In the genomic region with DNA sequence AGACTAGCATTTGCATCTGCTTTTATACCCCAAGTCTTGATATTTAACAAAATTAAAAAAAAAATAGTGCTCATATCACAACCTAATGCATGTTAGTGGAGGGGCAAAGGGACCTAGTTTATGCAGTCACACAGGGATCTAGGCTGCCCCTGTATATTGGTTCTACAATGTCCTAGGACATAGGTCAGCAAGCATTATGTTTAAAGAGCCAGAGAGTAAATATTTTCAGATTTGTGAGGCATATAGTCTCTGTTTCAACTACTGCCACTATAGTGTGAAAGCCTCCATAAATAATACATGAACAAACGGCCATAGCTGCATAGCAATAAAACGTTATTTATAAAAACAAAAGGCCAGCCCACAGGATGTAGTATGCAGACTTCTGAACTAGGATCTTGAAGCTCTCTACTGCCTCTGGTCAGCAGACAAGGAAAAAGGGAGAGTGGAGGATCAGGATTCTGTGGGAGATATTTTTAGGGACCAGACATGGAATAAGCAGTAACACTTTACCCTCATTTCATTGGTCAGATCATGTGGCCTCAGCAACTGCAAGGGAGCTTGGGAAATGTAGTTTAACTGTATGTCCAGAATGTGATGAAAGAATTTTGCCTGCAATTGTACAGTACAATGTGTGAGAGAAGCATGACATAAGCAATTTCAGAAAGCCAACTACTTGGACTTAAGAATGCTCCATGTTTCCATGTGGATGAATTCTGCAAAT, we compare ENCODE assay signal across 13 cellular contexts.
A peak's percentile ranks its signal among the peaks of the same experiment; 100 is the strongest.
DNase-seq lines count a peak whose midpoint lies in the region; ATAC-seq, FAIRE-seq and TF ChIP-seq lines count a peak whose summit lies in the region.
"Had no signal": no experiment of that assay in that cellular context is flagged by ENCODE, and none has a peak within 500 bp of the region (broad histone marks: within the 10 kb centered on the region; RNA-seq: fewer than 3 reads in every experiment).

No MANE protein-coding gene starts in this region.

- no peaks in the 10 kb centered on the region for H3K4me1 ChIP-seq in foreskin keratinocyte

- H3K27ac ChIP-seq in foreskin keratinocyte = no peak overlapping the region

- H3K27me3 ChIP-seq in foreskin keratinocyte = no peaks in the 10 kb centered on the region

- DNase-seq in left ventricle myocardium superior = no peak
- no peak for DNase-seq in cardiac septum (ENCODE audit: low spot score)
- DNase-seq in NCI-H510A treated with DMSO at 0.1 percent for 48 hours (lab: John Stamatoyannopoulos, UW) = peak; percentile 39
- no peak for DNase-seq in foreskin keratinocyte
- peak; percentile 29 for DNase-seq in urothelium cell line (ENCODE audit: low spot score)
- DNase-seq in OCI-M2 (lab: John Stamatoyannopoulos, UW; ENCODE audit: unreplicated experiment) = no peak
- no peak for DNase-seq in NCI-H2029 treated with DMSO at 0.1 percent for 48 hours (lab: John Stamatoyannopoulos, UW)
- no peak for DNase-seq in T1000 (lab: John Stamatoyannopoulos, UW)
- DNase-seq: activated CD8-positive, alpha-beta T cell treated with anti-CD3 and anti-CD28 coated beads, Interleukin-2, amount 10 ng/mL, durations not matched to agents 7 days and 5 days; GDM1; NCI-H1048 had no signal

- no peak for TF ChIP-seq CTCF in foreskin keratinocyte (conservative IDR thresholded peaks at IDR 0.05)

- ATAC-seq in left ventricle myocardium superior (peak; percentile 38), foreskin keratinocyte (peak; percentile 19)
- ATAC-seq: activated CD8-positive, alpha-beta T cell treated with anti-CD3 and anti-CD28 coated beads, Interleukin-2, amount 10 ng/mL, durations not matched to agents 7 days and 5 days; activated naive CD4-positive, alpha-beta T cell treated with anti-CD3 and anti-CD28 coated beads, Interleukin-2, amount 50 U/mL, for 72 hours; esophagus mucosa had no signal

- no peak for FAIRE-seq in urothelium cell line (lab: Jason Lieb, UNC)

- intact Hi-C loops in left ventricle myocardium superior (cut with micrococcal nuclease) (no loop called here), cardiac septum (cut with DNase I) (no loop called here)

Comparison
In these comparisons a context has a peak if more than half of its experiments do, and no peak if none do; other contexts are left out.
1. DNase-seq: peak in NCI-H510A treated with DMSO at 0.1 percent for 48 hours (single experiment) and urothelium cell line (single experiment); none in left ventricle myocardium superior (single experiment), cardiac septum (single experiment), foreskin keratinocyte (0 of 2), OCI-M2 (single experiment), NCI-H2029 treated with DMSO at 0.1 percent for 48 hours (single experiment) and T1000 (single experiment).